Comparison of ENCODE assay signal across 16 cellular contexts in the genomic region with DNA sequence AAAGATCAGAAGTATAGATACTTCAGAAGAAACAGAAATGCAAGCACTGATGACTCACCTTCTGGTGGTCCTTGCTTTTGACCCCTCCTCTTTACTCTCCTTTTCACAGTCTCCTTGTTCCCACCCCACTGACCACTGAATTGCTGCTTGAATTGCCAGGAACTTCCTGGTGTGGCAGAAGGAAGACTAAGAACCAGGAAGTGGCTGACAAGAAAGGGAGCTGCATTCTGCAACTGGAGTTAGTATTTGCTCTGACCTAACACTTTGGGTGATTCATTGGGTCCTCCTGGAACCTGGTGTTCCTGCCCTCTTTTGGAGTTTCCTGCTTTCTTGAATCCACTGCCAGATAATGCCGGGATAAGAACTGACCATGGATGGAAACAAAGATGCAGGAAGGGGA. TPM values are rescaled to one million over a fixed set of nuclear protein-coding genes. Genes with fewer than 3 reads are reported as not detected.
DNase-seq lines count a peak whose midpoint lies in the region; ATAC-seq and TF ChIP-seq lines count a peak whose summit lies in the region.
"Had no signal": no experiment of that assay in that cellular context is flagged by ENCODE, and none has a peak within 500 bp of the region (broad histone marks: within the 10 kb centered on the region; RNA-seq: fewer than 3 reads in every experiment).

No MANE protein-coding gene starts in this region.

- in situ Hi-C loops in brain microvascular endothelial cell (cut with HindIII; ENCODE audit: low pct_ligation_motif_present, low sequenced_read_pairs) = no loop called here

- peaks cover 41% of the 10 kb centered on the region for H3K36me3 ChIP-seq in neutrophil
- peaks cover 0 to 47% of the 10 kb centered on the region in 2 donors for H3K36me3 ChIP-seq in gastroesophageal sphincter
- H3K36me3 ChIP-seq in brain microvascular endothelial cell (replicated peaks) = no peaks in the 10 kb centered on the region
- H3K36me3 ChIP-seq: cardiac muscle cell, thoracic aorta had no signal

- TF ChIP-seq POLR2A in gastroesophageal sphincter (IDR thresholded peaks at IDR 0.05) = no peak

- H3K27ac ChIP-seq in neutrophil (peak overlapping the region; percentile 42), gastroesophageal sphincter (no peak overlapping the region), brain microvascular endothelial cell (no peak overlapping the region)
- H3K27ac ChIP-seq: cardiac muscle cell, thoracic aorta had no signal

- TF ChIP-seq CTCF in choroid plexus epithelial cell (conservative IDR thresholded peaks at IDR 0.05; ENCODE audit: low read depth, low read length) (no peak), neutrophil (IDR thresholded peaks at IDR 0.05) (no peak), gastroesophageal sphincter (IDR thresholded peaks at IDR 0.05) (no peak), brain microvascular endothelial cell (IDR thresholded peaks at IDR 0.05; ENCODE audit: low read depth, low read length, missing control alignments) (no peak)

- H3K9me3 ChIP-seq in neutrophil = no peaks in the 10 kb centered on the region
- no peaks in the 10 kb centered on the region for H3K9me3 ChIP-seq in gastroesophageal sphincter

- WGBS in gastroesophageal sphincter (ENCODE audit: low coverage in 1 of 2), 2 donors = no CpG with 5 or more reads among the region's 1 CpG

- ATAC-seq in gastroesophageal sphincter = no peak
- ATAC-seq: T-cell had no signal

- H3K27me3 ChIP-seq in neutrophil (no peaks in the 10 kb centered on the region), gastroesophageal sphincter (no peaks in the 10 kb centered on the region), brain microvascular endothelial cell (replicated peaks) (no peaks in the 10 kb centered on the region)

- DNase-seq in DMS53 treated with DMSO at 0.1 percent for 48 hours (lab: John Stamatoyannopoulos, UW; ENCODE audit: unreplicated experiment) (peak; percentile 17), Kasumi-1 (lab: John Stamatoyannopoulos, UW) (peak; percentile 35 to 39), choroid plexus epithelial cell (ENCODE audit: low read depth) (peak; percentile 24), brain microvascular endothelial cell (no peak)
- no peak for DNase-seq in central memory CD4-positive, alpha-beta T cell
- DNase-seq: activated naive CD4-positive, alpha-beta T cell treated with anti-CD3 and anti-CD28 coated beads, Interleukin-2, amount 50 U/mL, for 16 hours; kidney; NCI-H1105 treated with DMSO at 0.1 percent for 48 hours; NCI-H2227 treated with DMSO at 0.1 percent for 48 hours; posterior cingulate gyrus; T-cell had no signal

- H3K4me1 ChIP-seq in neutrophil (ENCODE audit: control insufficient read depth in 1 of 2, insufficient read depth in 1 of 2, low read depth in 1 of 2, low read length in 1 of 2) (peaks cover 6 to 12% of the 10 kb centered on the region in 2 experiments), gastroesophageal sphincter (no peaks in the 10 kb centered on the region)

- no peak for TF ChIP-seq EP300 in gastroesophageal sphincter (IDR thresholded peaks at IDR 0.05)

- no peak overlapping the region for H3K4me3 ChIP-seq in choroid plexus epithelial cell (ENCODE audit: low read depth, low read length)
- H3K4me3 ChIP-seq in neutrophil (ENCODE audit: low read depth in 1 of 2, low read length in 1 of 2) = no peak overlapping the region
- no peak overlapping the region for H3K4me3 ChIP-seq in gastroesophageal sphincter
- no peak overlapping the region for H3K4me3 ChIP-seq in brain microvascular endothelial cell (ENCODE audit: low read depth, low read length)
- H3K4me3 ChIP-seq: cardiac muscle cell, thoracic aorta had no signal

RNA-seq across cellular contexts. Expression of a gene that starts 23.0 kb away (rescaled TPM):
- 1 to 10 TPM in 3 of 4 donors, under 1 TPM in 1; 0.64 to 4.8 (median 3.2) TPM for total RNA-seq in gastroesophageal sphincter
- total RNA-seq: G401, T-cell had no signal

Comparison
In these comparisons a context has a peak if more than half of its experiments do, and no peak if none do; other contexts are left out.
1. DNase-seq: peak in DMS53 treated with DMSO at 0.1 percent for 48 hours (single experiment), Kasumi-1 (2 of 2) and choroid plexus epithelial cell (single experiment); none in brain microvascular endothelial cell (single experiment) and central memory CD4-positive, alpha-beta T cell (single experiment).